Comparison of ENCODE assay signal across 1 cellular context in the genomic region with DNA sequence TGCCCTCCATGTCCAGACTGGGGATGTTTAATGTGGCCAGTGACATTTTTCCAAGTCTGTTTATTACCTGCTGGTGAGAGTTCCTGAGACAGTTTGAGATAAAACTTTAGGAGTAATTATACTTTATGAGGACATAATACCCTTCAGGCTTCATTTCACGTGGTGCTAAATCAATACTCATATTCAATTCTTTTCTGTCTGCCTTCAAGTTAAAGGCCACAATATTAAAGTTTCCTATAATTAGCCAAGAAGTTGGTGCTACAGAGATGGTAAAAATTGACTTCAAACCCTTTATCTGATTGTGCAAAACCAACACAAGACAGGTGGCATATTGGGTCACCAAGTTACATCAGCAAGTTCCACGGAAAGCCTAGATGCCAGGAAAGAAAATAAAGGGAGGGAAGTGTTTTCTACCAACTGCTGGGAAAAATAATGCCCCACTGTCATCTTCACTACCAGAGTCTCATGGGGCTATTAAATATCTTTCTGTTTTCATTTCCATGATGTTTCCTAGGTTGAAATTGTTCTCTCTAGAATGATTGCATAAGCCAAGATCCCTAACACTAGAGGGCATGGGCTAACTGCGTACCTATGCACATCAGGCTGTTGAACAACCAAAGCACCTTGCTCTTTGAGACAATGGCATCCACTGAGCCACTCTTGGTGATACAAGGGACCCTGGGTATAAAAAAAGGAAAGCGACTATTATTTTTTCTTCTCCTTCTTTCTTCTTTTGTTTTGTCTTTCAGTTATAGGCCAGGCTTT.
TF ChIP-seq lines count a peak whose summit lies in the region.

No MANE protein-coding gene starts in this region.

TF ChIP-seq in HCT116, 20 proteins besides CTCF, POLR2A, EP300 and RAD21 (continued from another document):
- TF ChIP-seq, protein P1, sequence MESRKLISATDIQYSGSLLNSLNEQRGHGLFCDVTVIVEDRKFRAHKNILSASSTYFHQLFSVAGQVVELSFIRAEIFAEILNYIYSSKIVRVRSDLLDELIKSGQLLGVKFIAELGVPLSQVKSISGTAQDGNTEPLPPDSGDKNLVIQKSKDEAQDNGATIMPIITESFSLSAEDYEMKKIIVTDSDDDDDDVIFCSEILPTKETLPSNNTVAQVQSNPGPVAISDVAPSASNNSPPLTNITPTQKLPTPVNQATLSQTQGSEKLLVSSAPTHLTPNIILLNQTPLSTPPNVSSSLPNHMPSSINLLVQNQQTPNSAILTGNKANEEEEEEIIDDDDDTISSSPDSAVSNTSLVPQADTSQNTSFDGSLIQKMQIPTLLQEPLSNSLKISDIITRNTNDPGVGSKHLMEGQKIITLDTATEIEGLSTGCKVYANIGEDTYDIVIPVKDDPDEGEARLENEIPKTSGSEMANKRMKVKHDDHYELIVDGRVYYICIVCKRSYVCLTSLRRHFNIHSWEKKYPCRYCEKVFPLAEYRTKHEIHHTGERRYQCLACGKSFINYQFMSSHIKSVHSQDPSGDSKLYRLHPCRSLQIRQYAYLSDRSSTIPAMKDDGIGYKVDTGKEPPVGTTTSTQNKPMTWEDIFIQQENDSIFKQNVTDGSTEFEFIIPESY (IDR thresholded peaks at IDR 0.05; ENCODE audit: extremely low read depth, insufficient replicate concordance, low read length), result no peak
- no peak for TF ChIP-seq TCF7L2 (IDR thresholded peaks at IDR 0.05; ENCODE audit: borderline replicate concordance, extremely low read depth, insufficient read depth, insufficient read length)
TF ChIP-seq in HCT116: peak in this region for 0.
